8 cellular contexts compared by ENCODE assay signal in the genomic region with DNA sequence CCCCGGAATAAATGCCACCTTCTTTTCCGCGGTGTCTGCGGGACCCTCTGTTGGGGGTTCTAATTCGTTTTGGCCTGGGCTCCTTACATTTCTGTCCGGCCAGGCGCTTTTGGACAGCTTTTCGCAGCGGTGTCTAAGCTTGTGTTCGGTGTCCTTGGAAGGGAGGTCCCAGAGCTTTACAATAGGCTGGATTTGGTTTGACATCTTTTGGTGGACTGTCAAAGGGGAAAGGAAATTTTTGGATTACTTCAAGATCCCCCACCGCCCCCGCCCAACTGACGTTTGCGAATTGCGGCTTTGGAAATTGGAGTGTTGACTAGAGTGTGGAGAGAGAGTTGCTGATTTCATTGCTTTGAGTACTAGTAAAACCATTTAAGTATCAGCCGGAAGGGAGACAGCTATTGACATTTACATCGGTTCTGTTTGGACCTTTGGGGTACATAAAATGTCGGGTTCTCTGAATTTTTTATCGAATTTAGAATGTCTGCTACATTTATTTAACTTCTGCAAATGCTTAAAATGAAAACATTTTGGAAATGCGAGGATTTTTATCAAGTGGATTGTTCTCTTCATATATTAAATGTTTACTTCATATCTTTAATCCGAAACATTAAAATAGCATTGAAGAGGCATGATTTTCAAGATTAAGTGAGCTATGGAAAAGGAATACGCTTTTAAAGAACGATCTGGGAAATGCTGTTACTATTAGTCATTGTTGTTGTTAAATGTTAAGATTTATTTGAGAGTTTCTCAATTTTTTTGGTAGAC. TPM values are rescaled to one million over a fixed set of nuclear protein-coding genes. Genes with fewer than 3 reads are reported as not detected.
A peak's percentile ranks its signal among the peaks of the same experiment; 100 is the strongest.
DNase-seq lines count a peak whose midpoint lies in the region; ATAC-seq and TF ChIP-seq lines count a peak whose summit lies in the region.

No MANE protein-coding gene starts in this region.

- peak overlapping the region; percentile 93 for H3K27ac Mint-ChIP-seq in activated naive CD4-positive, alpha-beta T cell treated with anti-CD3 and anti-CD28 coated beads, Interleukin-2, amount 50 U/mL, for 24 hours
- H3K27ac Mint-ChIP-seq in activated naive CD8-positive, alpha-beta T cell treated with anti-CD3 and anti-CD28 coated beads, Interleukin-2, amount 50 U/mL, for 24 hours: peak overlapping the region; percentile 26

- intact Hi-C loops in left colon (cut with DNase I, micrococcal nuclease): no loop called here
- intact Hi-C loops in upper lobe of right lung (cut with DNase I): no loop called here

- DNase-seq in activated naive CD4-positive, alpha-beta T cell treated with Interleukin-2 at 50 U/mL for 16 hours: no peak
- peak; percentile 12 for DNase-seq in activated naive CD8-positive, alpha-beta T cell treated with anti-CD3 and anti-CD28 coated beads, Interleukin-2, amount 50 U/mL, for 24 hours
- DNase-seq in left colon (peak; percentile 28 to 33), upper lobe of right lung (peak; percentile 68), pons (ENCODE audit: low spot score) (no peak), kidney glomerular epithelial cell (lab: John Stamatoyannopoulos, UW) (no peak), foreskin keratinocyte (no peak)

- H3K4me3 ChIP-seq in upper lobe of right lung: peak overlapping the region; percentile 72

- H3K4me3 Mint-ChIP-seq in activated naive CD4-positive, alpha-beta T cell treated with anti-CD3 and anti-CD28 coated beads, Interleukin-2, amount 50 U/mL, for 24 hours: peak overlapping the region; percentile 98
- H3K4me3 Mint-ChIP-seq in activated naive CD8-positive, alpha-beta T cell treated with anti-CD3 and anti-CD28 coated beads, Interleukin-2, amount 50 U/mL, for 24 hours: peak overlapping the region; percentile 93

- no peaks in the 10 kb centered on the region for H3K36me3 ChIP-seq in upper lobe of right lung

- peaks cover 44% of the 10 kb centered on the region for H3K4me1 ChIP-seq in upper lobe of right lung
- peaks cover 22% of the 10 kb centered on the region for H3K4me1 ChIP-seq in foreskin keratinocyte

- TF ChIP-seq CTCF in upper lobe of right lung (IDR thresholded peaks at IDR 0.05) (no peak), foreskin keratinocyte (conservative IDR thresholded peaks at IDR 0.05) (no peak)

- no peaks in the 10 kb centered on the region for H3K9me3 Mint-ChIP-seq in activated naive CD4-positive, alpha-beta T cell treated with anti-CD3 and anti-CD28 coated beads, Interleukin-2, amount 50 U/mL, for 24 hours
- H3K9me3 Mint-ChIP-seq in activated naive CD8-positive, alpha-beta T cell treated with anti-CD3 and anti-CD28 coated beads, Interleukin-2, amount 50 U/mL, for 24 hours: no peaks in the 10 kb centered on the region

- no peaks in the 10 kb centered on the region for H3K27me3 ChIP-seq in upper lobe of right lung
- no peaks in the 10 kb centered on the region for H3K27me3 ChIP-seq in foreskin keratinocyte

- H3K27me3 Mint-ChIP-seq in activated naive CD4-positive, alpha-beta T cell treated with anti-CD3 and anti-CD28 coated beads, Interleukin-2, amount 50 U/mL, for 24 hours: peaks cover 2% of the 10 kb centered on the region
- peaks cover 7% of the 10 kb centered on the region for H3K27me3 Mint-ChIP-seq in activated naive CD8-positive, alpha-beta T cell treated with anti-CD3 and anti-CD28 coated beads, Interleukin-2, amount 50 U/mL, for 24 hours

- ATAC-seq in activated naive CD8-positive, alpha-beta T cell treated with anti-CD3 and anti-CD28 coated beads, Interleukin-2, amount 50 U/mL, for 24 hours: no peak
- ATAC-seq in left colon (no peak), upper lobe of right lung (no peak), foreskin keratinocyte (no peak)

- H3K9me3 ChIP-seq in upper lobe of right lung: no peaks in the 10 kb centered on the region

- H3K27ac ChIP-seq in upper lobe of right lung (peak overlapping the region; percentile 99), foreskin keratinocyte (no peak overlapping the region)

- no peaks in the 10 kb centered on the region for H3K36me3 Mint-ChIP-seq in activated naive CD4-positive, alpha-beta T cell treated with anti-CD3 and anti-CD28 coated beads, Interleukin-2, amount 50 U/mL, for 24 hours
- no peaks in the 10 kb centered on the region for H3K36me3 Mint-ChIP-seq in activated naive CD8-positive, alpha-beta T cell treated with anti-CD3 and anti-CD28 coated beads, Interleukin-2, amount 50 U/mL, for 24 hours (ENCODE audit: low read depth)

- peaks cover 57% of the 10 kb centered on the region for H3K4me1 Mint-ChIP-seq in activated naive CD4-positive, alpha-beta T cell treated with anti-CD3 and anti-CD28 coated beads, Interleukin-2, amount 50 U/mL, for 24 hours
- H3K4me1 Mint-ChIP-seq in activated naive CD8-positive, alpha-beta T cell treated with anti-CD3 and anti-CD28 coated beads, Interleukin-2, amount 50 U/mL, for 24 hours: peaks cover 61% of the 10 kb centered on the region

RNA-seq across cellular contexts. Expression of gene PURA, which starts 4.7 kb away (rescaled TPM):
- total RNA-seq in left colon (10 to 100 TPM; 19.5 to 20.0 TPM), upper lobe of right lung (31.5 TPM), foreskin keratinocyte (8.7 and 9.2 TPM in 2 replicates)
- 2.3 and 2.8 TPM in 2 replicates for polyA plus RNA-seq in foreskin keratinocyte

RNA-seq across cellular contexts. Expression of gene IGIP, which starts 16.5 kb away (rescaled TPM):
- total RNA-seq in left colon (1 to 10 TPM; 8.6 to 9.3 TPM), upper lobe of right lung (17.3 TPM), foreskin keratinocyte (1.4 and 1.6 TPM in 2 replicates)
- 0.83 and 0.95 TPM in 2 replicates for polyA plus RNA-seq in foreskin keratinocyte

Comparison
In these comparisons a context has a peak if more than half of its experiments do, and no peak if none do; other contexts are left out.
1. DNase-seq: peak in activated naive CD8-positive, alpha-beta T cell treated with anti-CD3 and anti-CD28 coated beads, Interleukin-2, amount 50 U/mL, for 24 hours (single experiment), left colon (2 of 2) and upper lobe of right lung (single experiment); none in activated naive CD4-positive, alpha-beta T cell treated with Interleukin-2 at 50 U/mL for 16 hours (single experiment), pons (single experiment), kidney glomerular epithelial cell (single experiment) and foreskin keratinocyte (0 of 2).